In genomic region chr2:32357545-32358482, GRCh38 we compare ENCODE assay signal across 1 cellular context.
TF ChIP-seq lines count a peak whose summit lies in the region.

No MANE protein-coding gene starts in this region.

TF ChIP-seq in endothelial cell of umbilical vein, 7 proteins besides CTCF, POLR2A, EP300 and RAD21 (continued from another document):
- TF ChIP-seq MAX (IDR thresholded peaks at IDR 0.05; ENCODE audit: insufficient read depth, insufficient read length) = no peak
- no peak for TF ChIP-seq MYC (IDR thresholded peaks at IDR 0.05; ENCODE audit: low read depth, low read length)
- TF ChIP-seq FOS (IDR thresholded peaks at IDR 0.05; ENCODE audit: borderline replicate concordance, insufficient read depth, low read length) = no peak
- TF ChIP-seq GATA2 (IDR thresholded peaks at IDR 0.05; ENCODE audit: insufficient read depth, insufficient read length, low read depth, low read length) = no peak
- TF ChIP-seq POLR2AphosphoS5 (IDR thresholded peaks at IDR 0.05; ENCODE audit: insufficient read depth, low read depth, low read length) = no peak
